14 cellular contexts compared by ENCODE assay signal in the genomic region with DNA sequence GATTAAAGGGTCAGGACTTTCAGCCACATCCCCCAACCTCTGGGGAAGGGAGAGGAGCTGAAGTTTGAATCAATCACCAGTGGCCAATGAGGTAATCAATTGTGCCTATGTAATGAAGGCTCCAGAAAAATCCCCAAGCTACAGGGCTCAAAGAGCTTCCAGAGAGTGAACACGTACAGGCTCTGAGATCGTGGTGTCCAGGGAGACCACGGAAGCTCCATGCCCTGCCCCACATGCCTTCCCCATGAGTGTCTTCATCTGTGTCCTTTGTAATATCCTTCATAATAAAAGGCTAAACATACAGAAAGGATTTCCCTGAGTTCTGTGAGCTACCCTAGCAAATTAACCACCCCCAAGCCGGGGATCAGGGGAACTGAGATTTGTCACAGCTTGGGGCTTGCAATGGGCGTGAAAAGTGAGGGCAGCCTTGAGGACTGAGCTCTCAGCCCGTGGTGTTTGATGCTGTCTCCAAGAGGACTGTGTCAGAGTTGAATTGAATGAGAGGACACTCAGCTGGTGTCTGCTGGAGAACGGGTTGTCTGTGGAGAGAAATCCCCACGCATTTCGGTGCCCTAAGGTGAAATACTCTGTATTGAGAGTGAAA. TPM values are rescaled to one million over a fixed set of nuclear protein-coding genes. Genes with fewer than 3 reads are reported as not detected.
A peak's percentile ranks its signal among the peaks of the same experiment; 100 is the strongest.
DNase-seq lines count a peak whose midpoint lies in the region; TF ChIP-seq lines count a peak whose summit lies in the region.
"Had no signal": no experiment of that assay in that cellular context is flagged by ENCODE, and none has a peak within 500 bp of the region (broad histone marks: within the 10 kb centered on the region; RNA-seq: fewer than 3 reads in every experiment).

No MANE protein-coding gene starts in this region.

- peak overlapping the region; percentile 12 for H3K27ac Mint-ChIP-seq in mesothelial cell of epicardium
- H3K27ac Mint-ChIP-seq: stimulated activated naive CD8-positive, alpha-beta T cell treated with anti-CD3 and anti-CD28 coated beads, Interleukin-15, Interleukin-2, amounts not matched to agents 100 ng/mL and 50 ng/mL, for 24 hours had no signal

- peaks cover 29% of the 10 kb centered on the region for H3K4me1 Mint-ChIP-seq in mesothelial cell of epicardium

- no peaks in the 10 kb centered on the region for H3K36me3 ChIP-seq in MG63
- H3K36me3 ChIP-seq: colonic mucosa had no signal

- no peak for TF ChIP-seq CTCF in mesothelial cell of epicardium (IDR thresholded peaks at IDR 0.05; ENCODE audit: unreplicated experiment)
- no peak for TF ChIP-seq CTCF in GM13977 (IDR thresholded peaks at IDR 0.05; ENCODE audit: extremely low read depth, insufficient read depth, missing control alignments)

- peaks cover 10% of the 10 kb centered on the region for H3K27me3 Mint-ChIP-seq in mesothelial cell of epicardium (ENCODE audit: low read depth)

- H3K9me3 Mint-ChIP-seq in mesothelial cell of epicardium, result no peaks in the 10 kb centered on the region
- H3K9me3 Mint-ChIP-seq: stimulated activated naive CD8-positive, alpha-beta T cell treated with anti-CD3 and anti-CD28 coated beads, Interleukin-15, Interleukin-2, amounts not matched to agents 100 ng/mL and 50 ng/mL, for 24 hours had no signal

- H3K36me3 Mint-ChIP-seq in mesothelial cell of epicardium, result no peaks in the 10 kb centered on the region

- no peaks in the 10 kb centered on the region for H3K9me3 ChIP-seq in MG63
- H3K9me3 ChIP-seq: colonic mucosa had no signal

- in situ Hi-C loops in GM13977 (cut with MboI; ENCODE audit: low pct_unique_long_range_greater_than_20kb, low sequenced_read_pairs, unreplicated experiment), result no loop called here

- H3K4me3 ChIP-seq in MG63, result no peak overlapping the region
- H3K4me3 ChIP-seq: colonic mucosa had no signal

- H3K4me3 Mint-ChIP-seq in mesothelial cell of epicardium, result no peak overlapping the region
- H3K4me3 Mint-ChIP-seq: stimulated activated naive CD8-positive, alpha-beta T cell treated with anti-CD3 and anti-CD28 coated beads, Interleukin-15, Interleukin-2, amounts not matched to agents 100 ng/mL and 50 ng/mL, for 24 hours had no signal

- no peaks in the 10 kb centered on the region for H3K27me3 ChIP-seq in MG63

- peak; percentile 70 for DNase-seq in AG08396 (ENCODE audit: low spot score)
- peak; percentile 72 for DNase-seq in MG63
- DNase-seq in dermis blood vessel endothelial cell, result peak; percentile 71
- no peak for DNase-seq in mesothelial cell of epicardium (ENCODE audit: low spot score in 2 of 2, unreplicated experiment in 2 of 2)
- DNase-seq in COLO668 (lab: John Stamatoyannopoulos, UW; ENCODE audit: unreplicated experiment), result no peak
- no peak for DNase-seq in GM13977 (ENCODE audit: low spot score)
- DNase-seq in activated CD4-positive, alpha-beta T cell treated with anti-CD3 and anti-CD28 coated beads, Interleukin-2, amount 50 U/mL, for 4 hours, result no peak
- no peak for DNase-seq in AML-193 (lab: John Stamatoyannopoulos, UW)
- DNase-seq: activated CD4-positive, alpha-beta T cell treated with anti-CD3 and anti-CD28 coated beads for 48 hours; colonic mucosa; NCI-H446; stimulated activated CD4-positive, alpha-beta T cell treated with anti-CD3 and anti-CD28 coated beads, Interleukin-1b, Interleukin-23, amount 100 ng/mL, for 48 hours had no signal

RNA-seq across cellular contexts. Expression of gene TUBB6, which starts 25.5 kb away (rescaled TPM):
- total RNA-seq in MG63 (2014; rRNA removed; shearing (Covaris generic); ENCODE audit: low replicate concordance), result 220 and 503 TPM in 2 replicates
- total RNA-seq in dermis blood vessel endothelial cell (877 and 1,390 TPM in 2 replicates), mesothelial cell of epicardium (53.1 to 57.5 TPM (median 55.0 TPM) in 3 replicates)

RNA-seq across cellular contexts. Expression of gene CIDEA, which starts 28.4 kb away (rescaled TPM):
- total RNA-seq in MG63 (2014; rRNA removed; shearing (Covaris generic); ENCODE audit: low replicate concordance), result not detected in 2 replicates
- total RNA-seq in dermis blood vessel endothelial cell (1.2 and 1.9 TPM in 2 replicates), mesothelial cell of epicardium (not detected in 3 replicates)
- total RNA-seq: colonic mucosa, SK-MEL-5 had no signal

Comparison
In these comparisons a context has a peak if more than half of its experiments do, and no peak if none do; other contexts are left out.
1. DNase-seq: peak in AG08396 (single experiment), MG63 (single experiment) and dermis blood vessel endothelial cell (single experiment); none in mesothelial cell of epicardium (0 of 2), COLO668 (single experiment), GM13977 (single experiment), activated CD4-positive, alpha-beta T cell treated with anti-CD3 and anti-CD28 coated beads, Interleukin-2, amount 50 U/mL, for 4 hours (0 of 2) and AML-193 (0 of 2).